In genomic region chr1:11151854-11152612, GRCh38 we compare ENCODE assay signal across 1 cellular context.
TF ChIP-seq lines count a peak whose summit lies in the region.

No MANE protein-coding gene starts in this region.

TF ChIP-seq in IMR-90, 13 proteins besides CTCF, POLR2A, EP300 and RAD21:
- no peak for TF ChIP-seq SMC3 (IDR thresholded peaks at IDR 0.05; ENCODE audit: low read depth, low read length)
- no peak for TF ChIP-seq CEBPB (IDR thresholded peaks at IDR 0.05; ENCODE audit: low read depth, low read length)
- TF ChIP-seq MAZ (IDR thresholded peaks at IDR 0.05; ENCODE audit: borderline replicate concordance, low read depth, low read length) = no peak
- TF ChIP-seq FOS (IDR thresholded peaks at IDR 0.05; ENCODE audit: low read depth, low read length) = no peak
- TF ChIP-seq, protein P1, sequence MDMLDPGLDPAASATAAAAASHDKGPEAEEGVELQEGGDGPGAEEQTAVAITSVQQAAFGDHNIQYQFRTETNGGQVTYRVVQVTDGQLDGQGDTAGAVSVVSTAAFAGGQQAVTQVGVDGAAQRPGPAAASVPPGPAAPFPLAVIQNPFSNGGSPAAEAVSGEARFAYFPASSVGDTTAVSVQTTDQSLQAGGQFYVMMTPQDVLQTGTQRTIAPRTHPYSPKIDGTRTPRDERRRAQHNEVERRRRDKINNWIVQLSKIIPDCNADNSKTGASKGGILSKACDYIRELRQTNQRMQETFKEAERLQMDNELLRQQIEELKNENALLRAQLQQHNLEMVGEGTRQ (IDR thresholded peaks at IDR 0.05; ENCODE audit: low read depth, low read length) = no peak
- no peak for TF ChIP-seq NFE2L2 (IDR thresholded peaks at IDR 0.05; ENCODE audit: low read depth, low read length)
- TF ChIP-seq, protein P2, sequence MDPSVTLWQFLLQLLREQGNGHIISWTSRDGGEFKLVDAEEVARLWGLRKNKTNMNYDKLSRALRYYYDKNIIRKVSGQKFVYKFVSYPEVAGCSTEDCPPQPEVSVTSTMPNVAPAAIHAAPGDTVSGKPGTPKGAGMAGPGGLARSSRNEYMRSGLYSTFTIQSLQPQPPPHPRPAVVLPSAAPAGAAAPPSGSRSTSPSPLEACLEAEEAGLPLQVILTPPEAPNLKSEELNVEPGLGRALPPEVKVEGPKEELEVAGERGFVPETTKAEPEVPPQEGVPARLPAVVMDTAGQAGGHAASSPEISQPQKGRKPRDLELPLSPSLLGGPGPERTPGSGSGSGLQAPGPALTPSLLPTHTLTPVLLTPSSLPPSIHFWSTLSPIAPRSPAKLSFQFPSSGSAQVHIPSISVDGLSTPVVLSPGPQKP (IDR thresholded peaks at IDR 0.05; ENCODE audit: borderline replicate concordance, low read depth, low read length) = no peak
- no peak for TF ChIP-seq MXI1 (IDR thresholded peaks at IDR 0.05; ENCODE audit: borderline replicate concordance, low read depth, low read length)
- no peak for TF ChIP-seq CHD1 (IDR thresholded peaks at IDR 0.05; ENCODE audit: low read depth, low read length)
- no peak for TF ChIP-seq RCOR1 (IDR thresholded peaks at IDR 0.05; ENCODE audit: insufficient replicate concordance, low read length)
- TF ChIP-seq BHLHE40 (IDR thresholded peaks at IDR 0.05; ENCODE audit: low read depth, low read length) = no peak
- TF ChIP-seq MAFK (IDR thresholded peaks at IDR 0.05; ENCODE audit: low read depth, low read length) = no peak
- no peak for TF ChIP-seq RFX5 (IDR thresholded peaks at IDR 0.05; ENCODE audit: low read depth, low read length)
